10 cellular contexts compared by ENCODE assay signal in the genomic region with DNA sequence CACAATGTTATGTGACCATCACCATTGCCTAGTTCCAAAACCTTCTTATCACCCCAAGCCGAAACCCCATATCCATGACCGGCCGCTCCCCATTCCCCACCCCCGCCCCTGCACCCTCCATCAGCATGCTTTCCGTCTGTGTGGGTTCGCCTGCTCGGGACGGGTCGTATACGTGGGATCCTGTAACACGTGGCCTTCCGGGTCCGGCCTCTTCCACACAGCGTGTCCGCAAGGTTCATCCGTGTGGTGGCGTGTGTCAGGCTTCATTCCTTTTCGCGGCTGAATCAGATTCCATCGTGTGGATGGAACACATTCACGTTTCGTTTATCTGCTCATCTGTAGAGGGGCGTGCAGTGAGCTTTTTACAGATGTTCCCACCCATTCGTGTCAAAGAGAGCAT. TPM values are rescaled to one million over a fixed set of nuclear protein-coding genes. Genes with fewer than 3 reads are reported as not detected.
"Had no signal": no experiment of that assay in that cellular context is flagged by ENCODE, and none has a peak within 500 bp of the region (broad histone marks: within the 10 kb centered on the region; RNA-seq: fewer than 3 reads in every experiment).

No MANE protein-coding gene starts in this region.

- H3K4me3 ChIP-seq: GM23248, GM23338, HAP-1 had no signal

- H3K4me1 ChIP-seq: HAP-1 had no signal

- H3K4me2 ChIP-seq: GM23338 had no signal

- H3K27ac ChIP-seq: GM23248 had no signal

- DNase-seq: GM23248, GOT3, H7, H9, HCEC 1CT, HFFc6 had no signal

- H3K9ac ChIP-seq: GM23248 had no signal

- H3K36me3 ChIP-seq: HAP-1 had no signal

- H3K4me1 Mint-ChIP-seq: GM23338 had no signal

- H3K4me3 Mint-ChIP-seq: GM23338, H9, HFFc6 had no signal

- H3K27ac Mint-ChIP-seq: GM23338, HFFc6 had no signal

- FAIRE-seq: H1, H54 had no signal

- H2AFZ ChIP-seq: GM23248, GM23338 had no signal

- H3K9me3 ChIP-seq: HAP-1 had no signal

RNA-seq across cellular contexts. Expression of a gene that starts 41.4 kb away (rescaled TPM):
- total RNA-seq: GM23248, HFFc6 had no signal
- polyA plus RNA-seq: GM23248 had no signal
